ENCODE assay signal across 35 cellular contexts in genomic region chr5:86646671-86647070, GRCh38.
"Had no signal": no experiment of that assay in that cellular context is flagged by ENCODE, and none has a peak within 500 bp of the region (broad histone marks: within the 10 kb centered on the region; RNA-seq: fewer than 3 reads in every experiment).

No MANE protein-coding gene starts in this region.

- DNase-seq: activated CD4-positive, alpha-beta T cell treated with anti-CD3 and anti-CD28 coated beads for 36 hours; activated CD4-positive, alpha-beta T cell treated with anti-CD3 and anti-CD28 coated beads, Interleukin-2, amount 50 U/mL, for 1 hour; activated CD4-positive, alpha-beta T cell treated with anti-CD3 and anti-CD28 coated beads, Interleukin-2, amount 50 U/mL, for 48 hours; activated CD4-positive, CD25-positive, alpha-beta regulatory T cell; activated CD4-positive, CD25-positive, alpha-beta regulatory T cell treated with anti-CD3 and anti-CD28 coated beads, Interleukin-2, amount 50 U/mL, for 72 hours; activated CD8-positive, alpha-beta memory T cell treated with anti-CD3 and anti-CD28 coated beads for 24 hours; activated CD8-positive, alpha-beta T cell treated with anti-CD3 and anti-CD28 coated beads for 36 hours; activated effector memory CD4-positive, alpha-beta T cell treated with Interleukin-2 at 50 U/mL for 16 hours; activated gamma-delta T cell treated with Interleukin-2 at 50 U/mL for 16 hours; activated naive CD4-positive, alpha-beta T cell treated with anti-CD3 and anti-CD28 coated beads, Interleukin-2, amount 50 U/mL, for 16 hours; activated naive CD4-positive, alpha-beta T cell treated with Interleukin-2 at 50 U/mL for 16 hours; activated T-cell treated with anti-CD3 and anti-CD28 coated beads, Interleukin-2, amount 50 U/mL, for 4 hours; amniotic stem cell; anterior cingulate cortex; body of pancreas; caudate nucleus; cortex of kidney; dermis blood vessel endothelial cell; effector CD4-positive, alpha-beta T cell; effector memory CD8-positive, alpha-beta T cell; erythroblast; foreskin keratinocyte; gastrocnemius medialis; glutamatergic neuron; heart left ventricle; T-cell; T1000; WERI-Rb-1 had no signal

- H3K4me3 ChIP-seq: body of pancreas, esophagus muscularis mucosa, gastrocnemius medialis, heart left ventricle had no signal

- FAIRE-seq: astrocyte, colon had no signal

- ATAC-seq: activated CD4-positive, alpha-beta T cell treated with anti-CD3 and anti-CD28 coated beads for 36 hours; activated CD8-positive, alpha-beta T cell treated with anti-CD3 and anti-CD28 coated beads for 36 hours; activated T-cell treated with anti-CD3 and anti-CD28 coated beads, Interleukin-2, amount 50 U/mL, for 4 hours; activated T-helper 17 cell treated with anti-CD3 and anti-CD28 coated beads, Interleukin-2, amount 50 U/mL, for 72 hours; body of pancreas; effector memory CD8-positive, alpha-beta T cell; foreskin keratinocyte; gastrocnemius medialis; heart left ventricle; T-cell had no signal

- H3K27me3 ChIP-seq: body of pancreas, esophagus muscularis mucosa, foreskin keratinocyte, gastrocnemius medialis, heart left ventricle had no signal

- H3K27ac ChIP-seq: body of pancreas, esophagus muscularis mucosa, foreskin keratinocyte, gastrocnemius medialis, heart left ventricle, WERI-Rb-1 had no signal

- H3K9me3 ChIP-seq: body of pancreas, esophagus muscularis mucosa, gastrocnemius medialis, heart left ventricle had no signal

- H3K4me3 Mint-ChIP-seq: activated CD4-positive, alpha-beta T cell treated with anti-CD3 and anti-CD28 coated beads for 36 hours; activated CD8-positive, alpha-beta T cell treated with anti-CD3 and anti-CD28 coated beads for 36 hours; activated naive CD8-positive, alpha-beta T cell; activated T-cell treated with anti-CD3 and anti-CD28 coated beads, Interleukin-2, amount 50 U/mL, for 4 hours; activated T-helper 17 cell treated with anti-CD3 and anti-CD28 coated beads, Interleukin-2, amount 50 U/mL, for 72 hours; effector memory CD8-positive, alpha-beta T cell; T-cell; T-helper 1 cell treated with Interleukin-12 subunit alpha and Interleukin-12 subunit beta and Interleukin-4 antibody, amounts not matched to agents 30 μg/mL and 1 μg/mL, for 36 hours; T-helper 2 cell treated with Interferon-gamma antibody and Interleukin-4, amounts not matched to agents 5 μg/mL and 100 μg/mL, for 36 hours had no signal

- H3K4me1 Mint-ChIP-seq: activated CD4-positive, alpha-beta T cell treated with anti-CD3 and anti-CD28 coated beads for 36 hours; activated T-helper 17 cell treated with anti-CD3 and anti-CD28 coated beads, Interleukin-2, amount 50 U/mL, for 72 hours; T-cell had no signal

- H3K36me3 ChIP-seq: esophagus muscularis mucosa, gastrocnemius medialis, heart left ventricle, WERI-Rb-1 had no signal

- H3K4me1 ChIP-seq: body of pancreas, esophagus muscularis mucosa, foreskin keratinocyte, gastrocnemius medialis, heart left ventricle had no signal

- H3K36me3 Mint-ChIP-seq: activated naive CD8-positive, alpha-beta T cell; T-cell had no signal

- H3K9me3 Mint-ChIP-seq: activated CD8-positive, alpha-beta T cell treated with anti-CD3 and anti-CD28 coated beads for 36 hours; activated T-cell treated with anti-CD3 and anti-CD28 coated beads, Interleukin-2, amount 50 U/mL, for 4 hours; activated T-helper 17 cell treated with anti-CD3 and anti-CD28 coated beads, Interleukin-2, amount 50 U/mL, for 72 hours; effector memory CD8-positive, alpha-beta T cell; T-cell; T-helper 1 cell treated with Interleukin-12 subunit alpha and Interleukin-12 subunit beta and Interleukin-4 antibody, amounts not matched to agents 30 μg/mL and 1 μg/mL, for 36 hours; T-helper 2 cell treated with Interferon-gamma antibody and Interleukin-4, amounts not matched to agents 5 μg/mL and 100 μg/mL, for 36 hours had no signal

- H3K27ac Mint-ChIP-seq: activated CD4-positive, alpha-beta T cell treated with anti-CD3 and anti-CD28 coated beads for 36 hours; activated CD8-positive, alpha-beta T cell treated with anti-CD3 and anti-CD28 coated beads for 36 hours; activated naive CD8-positive, alpha-beta T cell; activated T-helper 17 cell treated with anti-CD3 and anti-CD28 coated beads, Interleukin-2, amount 50 U/mL, for 72 hours; effector memory CD8-positive, alpha-beta T cell; T-cell; T-helper 1 cell treated with Interleukin-12 subunit alpha and Interleukin-12 subunit beta and Interleukin-4 antibody, amounts not matched to agents 30 μg/mL and 1 μg/mL, for 36 hours; T-helper 2 cell treated with Interferon-gamma antibody and Interleukin-4, amounts not matched to agents 5 μg/mL and 100 μg/mL, for 36 hours had no signal
